In the genomic region with DNA sequence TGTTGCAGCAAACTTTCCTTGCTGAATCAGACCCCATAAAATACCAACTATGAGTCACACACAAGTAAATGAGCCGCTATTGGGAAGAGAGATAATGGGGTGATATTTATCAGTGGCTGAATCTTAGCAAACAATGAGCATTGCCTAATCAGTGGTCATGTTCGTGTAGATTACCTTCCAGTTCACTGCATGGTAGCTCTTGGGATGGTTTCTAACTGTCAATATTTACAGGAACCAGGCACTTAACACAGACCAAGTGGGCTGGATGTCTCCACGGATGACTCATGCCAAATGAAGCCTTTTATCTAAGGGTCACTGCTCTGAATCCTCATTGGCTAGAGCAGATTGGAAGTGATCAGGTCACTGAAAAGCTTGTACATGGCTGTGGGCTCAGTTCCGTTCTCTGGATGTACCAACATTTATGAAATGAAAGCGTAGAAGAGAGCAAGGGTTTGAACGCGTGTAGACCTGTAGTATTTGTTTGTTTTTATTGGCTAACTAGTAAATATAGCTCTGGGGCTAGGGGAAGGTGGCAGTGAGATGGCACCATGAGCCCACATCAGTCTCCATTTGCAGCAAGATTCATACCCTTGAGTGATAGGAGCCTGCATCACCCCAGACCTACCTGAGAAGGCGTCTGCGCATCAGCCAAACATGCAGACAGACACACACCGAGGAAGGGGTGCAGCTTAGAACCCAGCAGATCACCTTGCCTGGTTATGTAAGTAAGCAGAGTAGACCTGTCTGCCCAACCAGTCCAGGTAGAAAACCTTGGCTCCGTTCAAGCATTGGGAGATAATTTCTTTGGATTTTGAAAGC, we compare ENCODE assay signal across 8 cellular contexts.
DNase-seq lines count a peak whose midpoint lies in the region; ATAC-seq and TF ChIP-seq lines count a peak whose summit lies in the region.

No MANE protein-coding gene starts in this region.

- H3K27ac ChIP-seq in skin epidermis = peak overlapping the region in 20 of 21 experiments; percentile 25 to 98 (median 90)

- peak; percentile 99 for DNase-seq in AG09309 (ENCODE audit: low read depth)
- DNase-seq in HT1080 (ENCODE audit: low read depth) = peak; percentile 82
- DNase-seq in SKM-1 treated with dmso at 0.1 percent for 144 hours (lab: John Stamatoyannopoulos, UW; ENCODE audit: unreplicated experiment) = peak; percentile 97
- DNase-seq in fibroblast of pulmonary artery (ENCODE audit: low read depth) = peak; percentile 96
- no peak for DNase-seq in cerebellum (ENCODE audit: low spot score)

- no peak for TF ChIP-seq CTCF in AG09309 (IDR thresholded peaks at IDR 0.05; ENCODE audit: control insufficient read depth, insufficient read depth, low read depth, low read length, missing control alignments)
- TF ChIP-seq CTCF in fibroblast of pulmonary artery (IDR thresholded peaks at IDR 0.05; ENCODE audit: low read length, missing control alignments) = no peak

- ATAC-seq in GM19023 (IDR thresholded peaks at IDR 0.05; ENCODE audit: unreplicated experiment) = no peak
- ATAC-seq in GM19351 (IDR thresholded peaks at IDR 0.05; ENCODE audit: unreplicated experiment) = no peak

- H3K4me3 ChIP-seq in AG09309 (ENCODE audit: control insufficient read depth, low read depth, low read length) = no peak overlapping the region
- no peak overlapping the region for H3K4me3 ChIP-seq in fibroblast of pulmonary artery (replicated peaks; ENCODE audit: low read depth, low read length)
- no peak overlapping the region for H3K4me3 ChIP-seq in skin epidermis
